Comparison of ENCODE assay signal across 13 cellular contexts in genomic region chr3:186032321-186032720, GRCh38.
DNase-seq lines count a peak whose midpoint lies in the region; ATAC-seq and TF ChIP-seq lines count a peak whose summit lies in the region.
"Had no signal": no experiment of that assay in that cellular context is flagged by ENCODE, and none has a peak within 500 bp of the region (broad histone marks: within the 10 kb centered on the region; RNA-seq: fewer than 3 reads in every experiment).

No MANE protein-coding gene starts in this region.

- intact Hi-C loops in adrenal gland (cut with DNase I), result no loop called here

- no peak for TF ChIP-seq POLR2A in adrenal gland (IDR thresholded peaks at IDR 0.05)

- H3K27ac ChIP-seq in adrenal gland, result no peak overlapping the region

- WGBS in adrenal gland, 4 donors, result 82 to 93% (median 89%) methylated on average over 1 of the region's 1 CpG

- no peak for TF ChIP-seq CTCF in adrenal gland (IDR thresholded peaks at IDR 0.05)

- H3K4me1 ChIP-seq in adrenal gland (replicated peaks in 1 of 2), result no peaks in the 10 kb centered on the region
- H3K4me1 ChIP-seq: Caco-2, HAP-1 had no signal

- H3K36me3 ChIP-seq in adrenal gland (replicated peaks in 1 of 2), result no peaks in the 10 kb centered on the region
- H3K36me3 ChIP-seq: HAP-1 had no signal

- H3K9me3 ChIP-seq in adrenal gland (replicated peaks in 1 of 3), result no peaks in the 10 kb centered on the region
- H3K9me3 ChIP-seq: Caco-2, HAP-1 had no signal

- no peak for ATAC-seq in GM19395 (IDR thresholded peaks at IDR 0.05; ENCODE audit: unreplicated experiment)
- ATAC-seq: CD8-positive, alpha-beta T cell; GM12878 had no signal

- DNase-seq in NCI-H82 (lab: John Stamatoyannopoulos, UW) (peak; percentile 47), NCI-H82 treated with DMSO at 0.1 percent for 48 hours (lab: John Stamatoyannopoulos, UW; ENCODE audit: unreplicated experiment) (no peak), NCI-H69 (lab: John Stamatoyannopoulos, UW) (peak; percentile 15), iPS-NIHi11 (ENCODE audit: low spot score) (no peak), adrenal gland (no peak)
- DNase-seq in Jurkat, Clone E6-1 (ENCODE audit: low read depth, low spot score), result peak; percentile 23
- DNase-seq: Caco-2; CD8-positive, alpha-beta T cell; GOT3; IMR-90 had no signal

- no peak overlapping the region for H3K4me3 ChIP-seq in Jurkat, Clone E6-1 (ENCODE audit: low read length)
- H3K4me3 ChIP-seq in adrenal gland, result no peak overlapping the region
- H3K4me3 ChIP-seq: GM12878, HAP-1 had no signal

- H3K27me3 ChIP-seq in adrenal gland, result no peaks in the 10 kb centered on the region

Comparison
In these comparisons a context has a peak if more than half of its experiments do, and no peak if none do; other contexts are left out.
1. DNase-seq: peak in NCI-H82 (single experiment), Jurkat, Clone E6-1 (single experiment) and NCI-H69 (single experiment); none in NCI-H82 treated with DMSO at 0.1 percent for 48 hours (single experiment), iPS-NIHi11 (single experiment) and adrenal gland (0 of 7).